8 cellular contexts compared by ENCODE assay signal in the genomic region with DNA sequence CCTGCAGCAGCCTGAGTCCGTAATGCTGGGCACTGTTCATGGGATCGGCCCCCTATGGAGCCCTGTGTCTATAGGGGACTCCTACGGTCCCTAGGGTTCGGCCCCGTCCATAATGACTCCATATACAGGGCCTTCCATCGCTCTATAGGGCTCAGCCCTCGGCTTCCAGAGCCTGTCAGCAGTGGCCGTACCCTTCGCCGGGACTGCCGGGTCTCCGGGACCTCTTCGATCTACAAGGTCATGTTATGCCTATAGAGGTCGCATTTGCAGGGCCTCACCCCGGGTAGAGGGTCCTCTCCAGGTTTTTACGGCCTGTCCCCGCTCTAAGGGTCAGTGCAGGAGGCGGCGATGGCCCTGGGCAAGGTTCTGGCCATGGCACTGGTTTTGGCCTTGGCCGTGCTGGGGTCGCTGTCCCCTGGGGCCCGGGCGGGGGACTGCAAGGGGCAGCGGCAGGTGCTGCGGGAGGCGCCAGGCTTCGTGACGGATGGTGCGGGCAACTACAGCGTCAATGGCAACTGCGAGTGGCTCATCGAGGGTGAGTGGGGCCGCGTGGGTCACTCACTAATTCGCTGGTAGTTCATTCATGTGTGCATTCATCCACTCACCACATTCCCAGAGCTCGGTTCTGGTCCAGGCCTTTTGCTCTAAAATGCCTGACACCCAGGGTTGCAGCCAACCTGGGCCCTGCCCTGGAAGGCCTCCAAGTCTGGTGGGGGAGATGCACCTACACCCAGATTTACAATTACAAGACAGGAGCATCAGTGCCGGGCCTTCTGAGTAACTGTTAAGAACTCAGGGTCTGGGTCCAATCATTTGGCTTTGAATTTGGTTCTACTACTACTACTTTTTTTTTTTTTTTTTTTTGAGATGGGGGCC. TPM values are rescaled to one million over a fixed set of nuclear protein-coding genes. Genes with fewer than 3 reads are reported as not detected.
DNase-seq lines count a peak whose midpoint lies in the region; ATAC-seq and TF ChIP-seq lines count a peak whose summit lies in the region.

No MANE protein-coding gene starts in this region.

- H3K27ac ChIP-seq in duodenal mucosa (ENCODE audit: low read depth, low read length) (no peak overlapping the region), mesendoderm (ENCODE audit: low read depth, low read length) (no peak overlapping the region), uterus (peak overlapping the region; percentile 55 to 71)

- H3K27me3 ChIP-seq in duodenal mucosa (ENCODE audit: control insufficient read depth in 1 of 2, insufficient read depth in 2 of 2, low read length in 2 of 2) (peaks cover 20 to 23% of the 10 kb centered on the region in 2 donors), mesendoderm (ENCODE audit: insufficient read depth, low read length, poor library complexity) (peaks cover 4% of the 10 kb centered on the region), uterus (peaks cover 8 to 15% of the 10 kb centered on the region in 2 donors)

- no peaks in the 10 kb centered on the region for H3K36me3 ChIP-seq in duodenal mucosa (ENCODE audit: control insufficient read depth in 1 of 2, insufficient read depth in 2 of 2, low read length in 2 of 2)
- no peaks in the 10 kb centered on the region for H3K36me3 ChIP-seq in mesendoderm (ENCODE audit: control insufficient read depth, insufficient read depth, low read length)
- H3K36me3 ChIP-seq in uterus, result no peaks in the 10 kb centered on the region

- ATAC-seq in HG03097 (IDR thresholded peaks at IDR 0.05; ENCODE audit: low FRiP score, unreplicated experiment), result peak; percentile 5

- peak overlapping the region; percentile 88 to 92 for H3K4me3 ChIP-seq in duodenal mucosa (ENCODE audit: low read depth in 1 of 2, low read length in 2 of 2)
- H3K4me3 ChIP-seq in mesendoderm (ENCODE audit: low read length), result peak overlapping the region; percentile 94
- H3K4me3 ChIP-seq in uterus, result peak overlapping the region; percentile 73 to 90

- no peak overlapping the region for H2BK120ac ChIP-seq in mesendoderm (ENCODE audit: low read depth, low read length)

- no peaks in the 10 kb centered on the region for H3K9me3 ChIP-seq in duodenal mucosa (ENCODE audit: control insufficient read depth in 1 of 2, low read length in 2 of 2)
- H3K9me3 ChIP-seq in uterus, result no peaks in the 10 kb centered on the region

- intact Hi-C loops in uterus (cut with DNase I; ENCODE audit: low total_unique reads), result no loop called here

- peak overlapping the region; percentile 93 for H3K56ac ChIP-seq in mesendoderm (ENCODE audit: low read length)

- H3K4ac ChIP-seq in mesendoderm (ENCODE audit: low read depth, low read length), result peak overlapping the region; percentile 66

- peak; percentile 20 for DNase-seq in activated T-cell treated with anti-CD3 and anti-CD28 coated beads for 48 hours (ENCODE audit: low read depth)
- DNase-seq in activated T-cell treated with anti-CD3 and anti-CD28 coated beads for 4 hours, result no peak
- DNase-seq in T follicular helper cell (ENCODE audit: low read depth), result peak; percentile 11
- DNase-seq in mesendoderm, result peak; percentile 59
- DNase-seq in uterus, result no peak
- DNase-seq in NCI-H1436 (lab: John Stamatoyannopoulos, UW), result no peak

- H3K79me1 ChIP-seq in mesendoderm (ENCODE audit: low read length), result peaks cover 13% of the 10 kb centered on the region

- no peak overlapping the region for H2BK15ac ChIP-seq in mesendoderm (replicated peaks; ENCODE audit: low read depth)

- H4K5ac ChIP-seq in mesendoderm (ENCODE audit: low read length), result no peak overlapping the region

- H3K4me1 ChIP-seq in duodenal mucosa (ENCODE audit: control insufficient read depth in 1 of 2, insufficient read depth in 2 of 2, low read length in 2 of 2) (peaks cover 13 to 18% of the 10 kb centered on the region in 2 donors), mesendoderm (ENCODE audit: control insufficient read depth, low read depth, low read length) (no peaks in the 10 kb centered on the region), uterus (peaks cover 0 to 20% of the 10 kb centered on the region in 2 donors)

- H2AK5ac ChIP-seq in mesendoderm (ENCODE audit: low read length), result no peak overlapping the region

- no peak overlapping the region for H2BK5ac ChIP-seq in mesendoderm (ENCODE audit: low read length)

- H3K79me2 ChIP-seq in mesendoderm (ENCODE audit: control insufficient read depth, insufficient read depth, low read length), result peaks cover 3% of the 10 kb centered on the region

- H3K4me2 ChIP-seq in mesendoderm (ENCODE audit: low read length), result peak overlapping the region; percentile 63

- H3K9ac ChIP-seq in duodenal mucosa (ENCODE audit: low read depth in 1 of 2, low read length in 2 of 2), result peak overlapping the region; percentile 85 to 91
- peak overlapping the region; percentile 96 for H3K9ac ChIP-seq in mesendoderm (ENCODE audit: low read length)

- no peak for TF ChIP-seq CTCF in uterus (IDR thresholded peaks at IDR 0.05)

- no peak for TF ChIP-seq POLR2A in uterus (IDR thresholded peaks at IDR 0.05)

- H3K23ac ChIP-seq in mesendoderm (ENCODE audit: low read length), result no peak overlapping the region

- H3K18ac ChIP-seq in mesendoderm (ENCODE audit: low read length), result peak overlapping the region; percentile 77

- WGBS in mesendoderm (ENCODE audit: extremely low coverage, insufficient coverage, low lambda C conversion rate), result no CpG with 5 or more reads among the region's 37 CpGs

- H4K8ac ChIP-seq in mesendoderm (ENCODE audit: low read depth, low read length), result no peak overlapping the region

RNA-seq across cellular contexts. Expression of gene MEGF8, which starts 0.7 kb away (rescaled TPM):
- polyA plus RNA-seq in mesendoderm (2013, experiment 1 of 2), result 7.0 TPM
- polyA plus RNA-seq in mesendoderm (2013, experiment 2 of 2), result 7.0 TPM
- 10 to 100 TPM in 3 of 4 donors, 1 to 10 TPM in 1; 3.6 to 30.0 (median 19.1) TPM for total RNA-seq in uterus

RNA-seq across cellular contexts. Expression of gene TMEM145, which starts 13.0 kb away (rescaled TPM):
- polyA plus RNA-seq in mesendoderm (2013, experiment 1 of 2), result 1.2 TPM
- polyA plus RNA-seq in mesendoderm (2013, experiment 2 of 2), result 1.2 TPM
- total RNA-seq in uterus, result under 1 TPM in 1 of 4 donors, not detected in 3; 0.69 TPM

RNA-seq across cellular contexts. Expression of gene PAFAH1B3, which starts 23.7 kb away (rescaled TPM):
- 81.4 TPM for polyA plus RNA-seq in mesendoderm (2013, experiment 1 of 2)
- polyA plus RNA-seq in mesendoderm (2013, experiment 2 of 2), result 78.9 TPM
- total RNA-seq in uterus, result 10 to 100 TPM in 2 of 4 donors, 1 to 10 TPM in 1, not detected in 1; 5.6 to 35.0 (median 19.4) TPM

RNA-seq across cellular contexts. Expression of gene PRR19, which starts 24.2 kb away (rescaled TPM):
- 4.3 TPM for polyA plus RNA-seq in mesendoderm (2013, experiment 1 of 2)
- 4.4 TPM for polyA plus RNA-seq in mesendoderm (2013, experiment 2 of 2)
- under 1 TPM in 1 of 4 donors, not detected in 3; 0.14 TPM for total RNA-seq in uterus

RNA-seq across cellular contexts. Expression of gene CIC, which starts 57.1 kb away (rescaled TPM):
- polyA plus RNA-seq in mesendoderm (2013, experiment 1 of 2), result 21.7 TPM
- polyA plus RNA-seq in mesendoderm (2013, experiment 2 of 2), result 22.2 TPM
- total RNA-seq in uterus, result 100 to 1,000 TPM in 1 of 4 donors, 10 to 100 TPM in 3; 28.7 to 155 (median 47.4) TPM

Comparison
In these comparisons a context has a peak if more than half of its experiments do, and no peak if none do; other contexts are left out.
1. DNase-seq: peak in activated T-cell treated with anti-CD3 and anti-CD28 coated beads for 48 hours (single experiment), T follicular helper cell (single experiment) and mesendoderm (single experiment); none in activated T-cell treated with anti-CD3 and anti-CD28 coated beads for 4 hours (single experiment), uterus (0 of 2) and NCI-H1436 (single experiment).
2. H3K27ac ChIP-seq: peak in uterus (2 of 2); none in duodenal mucosa (single experiment) and mesendoderm (single experiment).
3. Peak in every context shown above with its lines, with median percentiles within 50 percentile points of each other: H3K4me3 ChIP-seq.